8 cellular contexts compared by ENCODE assay signal in the genomic region with DNA sequence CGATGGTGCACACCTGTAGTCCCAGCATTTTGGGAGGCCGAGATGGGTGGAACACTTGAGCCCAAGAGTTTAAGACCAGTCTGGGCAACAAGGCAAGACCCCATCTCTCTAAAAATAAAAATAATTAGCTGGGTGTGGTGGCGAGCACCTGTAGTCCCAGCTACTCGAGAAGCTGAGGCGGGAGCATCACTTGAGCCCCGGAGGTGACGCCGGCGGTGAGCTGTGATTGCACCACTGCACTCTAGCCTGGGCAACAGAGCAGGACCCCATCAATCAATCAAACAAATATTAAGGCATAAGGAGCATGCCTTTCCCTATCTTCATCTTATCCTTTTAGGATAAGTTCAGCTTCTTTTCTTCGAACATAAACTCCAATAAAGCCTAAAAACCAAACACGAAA. TPM values are rescaled to one million over a fixed set of nuclear protein-coding genes. Genes with fewer than 3 reads are reported as not detected.
DNase-seq lines count a peak whose midpoint lies in the region; ATAC-seq and TF ChIP-seq lines count a peak whose summit lies in the region.

No MANE protein-coding gene starts in this region.

- peak overlapping the region; percentile 86 for H3K4me2 ChIP-seq in SK-N-SH

- ATAC-seq in SK-N-SH treated with all-trans-retinoic acid at 6 μM for 48 hours (no peak), GM18511 (IDR thresholded peaks at IDR 0.05; ENCODE audit: unreplicated experiment) (no peak)

- H3K27ac ChIP-seq in SK-N-SH (ENCODE audit: low read depth in 2 of 2, low read length in 1 of 2) (peak overlapping the region in 1 of 2 experiments; percentile 41; a peak in 1 of 4 replicates), stomach smooth muscle (ENCODE audit: low read length) (peak overlapping the region; percentile 69)

- H3K9me3 Mint-ChIP-seq in activated naive CD8-positive, alpha-beta T cell (ENCODE audit: low read depth) = no peaks in the 10 kb centered on the region

- TF ChIP-seq CTCF in SK-N-SH (IDR thresholded peaks at IDR 0.05) (no peak), kidney epithelial cell (IDR thresholded peaks at IDR 0.05; ENCODE audit: insufficient read depth, low read length, poor library complexity, severe bottlenecking) (no peak)

- DNase-seq in SK-N-SH (no peak), kidney epithelial cell (ENCODE audit: low read depth) (no peak)
- no peak for DNase-seq in effector CD4-positive, alpha-beta T cell
- no peak for DNase-seq in NK-92 treated with Interleukin-12 subunit alpha and Interleukin-12 subunit beta, amount 100 ng/mL, for 24 hours (lab: John Stamatoyannopoulos, UW)

- peaks cover 7% of the 10 kb centered on the region for H3F3A ChIP-seq in SK-N-SH (replicated peaks; ENCODE audit: insufficient read depth)

- H3K27me3 ChIP-seq in SK-N-SH (ENCODE audit: insufficient read depth) = no peaks in the 10 kb centered on the region
- H3K27me3 ChIP-seq in kidney epithelial cell (ENCODE audit: control insufficient read depth, insufficient read depth, low read length) = no peaks in the 10 kb centered on the region
- no peaks in the 10 kb centered on the region for H3K27me3 ChIP-seq in stomach smooth muscle (ENCODE audit: control insufficient read depth in 1 of 2, insufficient read depth in 2 of 2, low read length in 2 of 2)

- peak overlapping the region; percentile 98; the same call in 1 of the 2 replicates for H2AFZ ChIP-seq in SK-N-SH (ENCODE audit: low read depth)

- peaks cover 29% of the 10 kb centered on the region for H3K4me1 Mint-ChIP-seq in activated naive CD8-positive, alpha-beta T cell (ENCODE audit: low read depth)

- peak overlapping the region; percentile 84 for H3K4me3 Mint-ChIP-seq in activated naive CD8-positive, alpha-beta T cell

- CTCF ChIA-PET in SK-N-SH (lab: Yijun Ruan, JAX) = interaction anchor here (1.4 to 1.7 kb wide), 2 partner anchors 155 to 427 kb away, joined by 4 to 5 read pairs; partner anchors contain the start of gene MARCHF7

- no peak for TF ChIP-seq RAD21 in SK-N-SH (IDR thresholded peaks at IDR 0.05; ENCODE audit: low read length)

- WGBS in SK-N-SH (ENCODE audit: low lambda C conversion rate) = 87% methylated on average over 11 of the region's 11 CpGs

- peak overlapping the region; percentile 82 for H3K9ac ChIP-seq in SK-N-SH
- peak overlapping the region; percentile 74 to 86 for H3K9ac ChIP-seq in stomach smooth muscle (ENCODE audit: low read length in 2 of 2)

- H3K4me1 ChIP-seq in SK-N-SH (ENCODE audit: control insufficient read depth in 1 of 2, insufficient read depth in 2 of 2, low read depth in 1 of 2, low read length in 1 of 2) = peaks cover 0 to 8% of the 10 kb centered on the region in 2 experiments; a peak in 2 of 4 replicates
- peaks cover 2% of the 10 kb centered on the region for H3K4me1 ChIP-seq in stomach smooth muscle (ENCODE audit: control insufficient read depth, insufficient read depth, low read length)

- no peak for TF ChIP-seq EP300 in SK-N-SH (IDR thresholded peaks at IDR 0.05; ENCODE audit: borderline replicate concordance in 1 of 2, low read depth in 1 of 2, low read length in 1 of 2)

- H3K36me3 ChIP-seq in SK-N-SH (replicated peaks in 1 of 2; ENCODE audit: control insufficient read depth in 1 of 2, insufficient read depth in 2 of 2, low read length in 1 of 2) = peaks cover 3 to 13% of the 10 kb centered on the region in 2 experiments
- no peaks in the 10 kb centered on the region for H3K36me3 ChIP-seq in kidney epithelial cell (ENCODE audit: control insufficient read depth, insufficient read depth, low read length)
- H3K36me3 ChIP-seq in stomach smooth muscle (ENCODE audit: control insufficient read depth in 2 of 2, insufficient read depth in 2 of 2, low read length in 2 of 2) = peaks cover 3 to 7% of the 10 kb centered on the region in 2 donors

- H3K27me3 Mint-ChIP-seq in activated naive CD8-positive, alpha-beta T cell = no peaks in the 10 kb centered on the region

- H3K79me2 ChIP-seq in SK-N-SH (ENCODE audit: insufficient read depth) = peaks cover 32% of the 10 kb centered on the region

- H3K36me3 Mint-ChIP-seq in activated naive CD8-positive, alpha-beta T cell = peaks cover 2% of the 10 kb centered on the region

- H3K9me3 ChIP-seq in SK-N-SH (no peaks in the 10 kb centered on the region), stomach smooth muscle (ENCODE audit: control insufficient read depth in 2 of 2, low read length in 2 of 2) (no peaks in the 10 kb centered on the region)

- peak overlapping the region; percentile 28 for H3K27ac Mint-ChIP-seq in activated naive CD8-positive, alpha-beta T cell

- H3K9me2 ChIP-seq in SK-N-SH = no peaks in the 10 kb centered on the region

- no peaks in the 10 kb centered on the region; the same call in 1 of the 2 replicates for H4K20me1 ChIP-seq in SK-N-SH (ENCODE audit: insufficient read depth)

- POLR2A ChIA-PET in SK-N-SH (lab: Yijun Ruan, JAX) = interaction anchor here (0.9 to 1.0 kb wide), 2 partner anchors 330 to 494 kb away, joined by 3 to 4 read pairs; no protein-coding TSS in a partner anchor

- peak overlapping the region; percentile 76 to 89 for H3K4me3 ChIP-seq in SK-N-SH (ENCODE audit: low read depth in 2 of 2, low read length in 1 of 2)
- peak overlapping the region; percentile 55 for H3K4me3 ChIP-seq in kidney epithelial cell (ENCODE audit: low read depth, low read length)
- H3K4me3 ChIP-seq in stomach smooth muscle (ENCODE audit: low read length in 2 of 2) = peak overlapping the region; percentile 87 to 93

TF ChIP-seq in SK-N-SH, 30 proteins besides CTCF, POLR2A, EP300 and RAD21:
- TF ChIP-seq POLR2AphosphoS5 (IDR thresholded peaks at IDR 0.05; ENCODE audit: low read depth, low read length) = no peak
- no peak for TF ChIP-seq FOSL2 (IDR thresholded peaks at IDR 0.05; ENCODE audit: borderline replicate concordance, low read depth)
- TF ChIP-seq ZBTB33 (IDR thresholded peaks at IDR 0.05; ENCODE audit: borderline replicate concordance, low read depth) = no peak
- TF ChIP-seq RCOR1 (IDR thresholded peaks at IDR 0.05; ENCODE audit: low read length) = no peak
- TF ChIP-seq USF2 (IDR thresholded peaks at IDR 0.05; ENCODE audit: borderline replicate concordance, low read depth, low read length) = no peak

TF ChIP-seq in SK-N-SH treated with all-trans-retinoic acid at 6 μM for 48 hours, 23 proteins besides CTCF, POLR2A, EP300 and RAD21 (continues in another document):
- TF ChIP-seq CREB5 (CRISPR knock-in tag; IDR thresholded peaks at IDR 0.05; ENCODE audit: low read depth) = no peak
- no peak for TF ChIP-seq CSDC2 (CRISPR knock-in tag; IDR thresholded peaks at IDR 0.05)
- TF ChIP-seq ZNF70 (CRISPR knock-in tag; IDR thresholded peaks at IDR 0.05) = no peak
- no peak for TF ChIP-seq ARNTL (CRISPR knock-in tag; IDR thresholded peaks at IDR 0.05; ENCODE audit: borderline replicate concordance, low read depth)
- TF ChIP-seq BACH2 (CRISPR knock-in tag; IDR thresholded peaks at IDR 0.05; ENCODE audit: borderline replicate concordance) = no peak
- TF ChIP-seq, protein P1, sequence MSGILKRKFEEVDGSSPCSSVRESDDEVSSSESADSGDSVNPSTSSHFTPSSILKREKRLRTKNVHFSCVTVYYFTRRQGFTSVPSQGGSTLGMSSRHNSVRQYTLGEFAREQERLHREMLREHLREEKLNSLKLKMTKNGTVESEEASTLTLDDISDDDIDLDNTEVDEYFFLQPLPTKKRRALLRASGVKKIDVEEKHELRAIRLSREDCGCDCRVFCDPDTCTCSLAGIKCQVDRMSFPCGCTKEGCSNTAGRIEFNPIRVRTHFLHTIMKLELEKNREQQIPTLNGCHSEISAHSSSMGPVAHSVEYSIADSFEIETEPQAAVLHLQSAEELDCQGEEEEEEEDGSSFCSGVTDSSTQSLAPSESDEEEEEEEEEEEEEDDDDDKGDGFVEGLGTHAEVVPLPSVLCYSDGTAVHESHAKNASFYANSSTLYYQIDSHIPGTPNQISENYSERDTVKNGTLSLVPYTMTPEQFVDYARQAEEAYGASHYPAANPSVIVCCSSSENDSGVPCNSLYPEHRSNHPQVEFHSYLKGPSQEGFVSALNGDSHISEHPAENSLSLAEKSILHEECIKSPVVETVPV (CRISPR knock-in tag; IDR thresholded peaks at IDR 0.05) = no peak
- no peak for TF ChIP-seq ZC3H10 (CRISPR knock-in tag; IDR thresholded peaks at IDR 0.05)
- TF ChIP-seq PATZ1 (CRISPR knock-in tag; IDR thresholded peaks at IDR 0.05; ENCODE audit: borderline replicate concordance) = no peak
- TF ChIP-seq TCF4 (CRISPR knock-in tag; IDR thresholded peaks at IDR 0.05; ENCODE audit: borderline replicate concordance) = no peak
- no peak for TF ChIP-seq ISL1 (CRISPR knock-in tag; IDR thresholded peaks at IDR 0.05)
- no peak for TF ChIP-seq TOX (CRISPR knock-in tag; IDR thresholded peaks at IDR 0.05; ENCODE audit: borderline replicate concordance)

RNA-seq across cellular contexts. Expression of gene WDSUB1, which starts 1.1 kb away (rescaled TPM):
- polyA plus RNA-seq in SK-N-SH (2012; rRNA removed) = 5.3 and 5.8 TPM in 2 replicates
- polyA plus RNA-seq in SK-N-SH (2012; cell fraction: cytosol; rRNA removed) = 6.8 TPM in 2 replicates
- polyA plus RNA-seq in SK-N-SH (2012; cell fraction: nucleus; rRNA removed) = 4.9 and 7.8 TPM in 2 replicates
- total RNA-seq in kidney epithelial cell = 6.7 and 8.0 TPM in 2 replicates
